Comparison of ENCODE assay signal across 8 cellular contexts in genomic region chr19:45179063-45179847, GRCh38. TPM values are rescaled to one million over a fixed set of nuclear protein-coding genes. Genes with fewer than 3 reads are reported as not detected.
DNase-seq lines count a peak whose midpoint lies in the region; ATAC-seq and TF ChIP-seq lines count a peak whose summit lies in the region.

No MANE protein-coding gene starts in this region.

- H3K27ac ChIP-seq in stomach: peak overlapping the region; percentile 91 to 97 (median 95)

- H3K9me3 ChIP-seq in stomach: no peaks in the 10 kb centered on the region

- no peak for TF ChIP-seq EP300 in stomach (IDR thresholded peaks at IDR 0.05)

- peaks cover 32 to 64% (median 42%) of the 10 kb centered on the region in 4 donors for H3K4me1 ChIP-seq in stomach

- peaks cover 0 to 12% (median 7%) of the 10 kb centered on the region in 4 donors for H3K36me3 ChIP-seq in stomach

- ATAC-seq in GM18858 (IDR thresholded peaks at IDR 0.05; ENCODE audit: unreplicated experiment): no peak

- 0 to 3% methylated on average over 36 to 49 of the region's 92 CpGs for WGBS in lower leg skin, 2 donors
- WGBS in stomach, 5 donors: 0 to 1% (median 0%) methylated on average over 12 to 92 of the region's 92 CpGs

- H3K27me3 ChIP-seq in stomach: no peaks in the 10 kb centered on the region

- no peak for TF ChIP-seq POLR2A in lower leg skin (IDR thresholded peaks at IDR 0.05)
- TF ChIP-seq POLR2A in stomach (IDR thresholded peaks at IDR 0.05): no peak

- DNase-seq in NCI-H146 (lab: John Stamatoyannopoulos, UW) (peak; percentile 53), NCI-H146 treated with DMSO at 0.1 percent for 48 hours (lab: John Stamatoyannopoulos, UW; ENCODE audit: unreplicated experiment) (no peak), T follicular helper cell (ENCODE audit: low read depth) (peak; percentile 20), lower leg skin (ENCODE audit: low spot score in 2 of 2) (peak in 1 of 2 donors; percentile 89), stomach (peak; percentile 55), NCI-H345 treated with DMSO at 0.1 percent for 48 hours (lab: John Stamatoyannopoulos, UW; ENCODE audit: unreplicated experiment) (no peak)
- DNase-seq in central memory CD4-positive, alpha-beta T cell: peak; percentile 42

- TF ChIP-seq CTCF in lower leg skin (IDR thresholded peaks at IDR 0.05) (no peak), stomach (IDR thresholded peaks at IDR 0.05) (no peak)

- intact Hi-C loops in lower leg skin (cut with DNase I; ENCODE audit: low total_unique reads) (no loop called here), stomach (cut with DNase I; ENCODE audit: low total_unique reads) (no loop called here)

- H3K4me3 ChIP-seq in lower leg skin (ENCODE audit: low read depth, poor library complexity, severe bottlenecking) (peak overlapping the region; percentile 67), stomach (peak overlapping the region; percentile 64 to 93 (median 78))

RNA-seq across cellular contexts. Expression of gene BLOC1S3, which starts 0.7 kb away (rescaled TPM):
- total RNA-seq in lower leg skin (10 to 100 TPM; 26.6 to 65.1 (median 31.4) TPM), stomach (10 to 100 TPM in 2 of 5 donors, 1 to 10 TPM in 3; 3.1 to 71.0 (median 8.3) TPM)
- 1 to 10 TPM; 3.5 to 7.5 (median 4.3) TPM for polyA plus RNA-seq in stomach

RNA-seq across cellular contexts. Expression of gene TRAPPC6A, which starts 1.2 kb away (rescaled TPM):
- total RNA-seq in lower leg skin: 10 to 100 TPM; 36.0 to 52.3 (median 47.9) TPM
- total RNA-seq in stomach: 10 to 100 TPM in 3 of 5 donors, 1 to 10 TPM in 1, not detected in 1; 8.7 to 40.7 (median 27.8) TPM
- 10 to 100 TPM; 53.5 to 59.4 (median 58.1) TPM for polyA plus RNA-seq in stomach

RNA-seq across cellular contexts. Expression of gene NKPD1, which starts 18.5 kb away (rescaled TPM):
- total RNA-seq in lower leg skin (100 to 1,000 TPM in 1 of 4 donors, 10 to 100 TPM in 3; 42.0 to 100 (median 51.4) TPM), stomach (not detected)
- polyA plus RNA-seq in stomach: under 1 TPM in 1 of 3 donors, not detected in 2; 0.20 TPM

Comparison
In these comparisons a context has a peak if more than half of its experiments do, and no peak if none do; other contexts are left out.
1. DNase-seq: peak in NCI-H146 (single experiment), T follicular helper cell (single experiment), central memory CD4-positive, alpha-beta T cell (single experiment) and stomach (single experiment); none in NCI-H146 treated with DMSO at 0.1 percent for 48 hours (single experiment) and NCI-H345 treated with DMSO at 0.1 percent for 48 hours (single experiment).
2. RNA of gene NKPD1, which starts 18.5 kb away (total RNA-seq): 42.0 to 100 TPM in lower leg skin; not detected in stomach; every median in the first group is over 10 times any median in the second.